ENCODE assay signal across 10 cellular contexts in the genomic region with DNA sequence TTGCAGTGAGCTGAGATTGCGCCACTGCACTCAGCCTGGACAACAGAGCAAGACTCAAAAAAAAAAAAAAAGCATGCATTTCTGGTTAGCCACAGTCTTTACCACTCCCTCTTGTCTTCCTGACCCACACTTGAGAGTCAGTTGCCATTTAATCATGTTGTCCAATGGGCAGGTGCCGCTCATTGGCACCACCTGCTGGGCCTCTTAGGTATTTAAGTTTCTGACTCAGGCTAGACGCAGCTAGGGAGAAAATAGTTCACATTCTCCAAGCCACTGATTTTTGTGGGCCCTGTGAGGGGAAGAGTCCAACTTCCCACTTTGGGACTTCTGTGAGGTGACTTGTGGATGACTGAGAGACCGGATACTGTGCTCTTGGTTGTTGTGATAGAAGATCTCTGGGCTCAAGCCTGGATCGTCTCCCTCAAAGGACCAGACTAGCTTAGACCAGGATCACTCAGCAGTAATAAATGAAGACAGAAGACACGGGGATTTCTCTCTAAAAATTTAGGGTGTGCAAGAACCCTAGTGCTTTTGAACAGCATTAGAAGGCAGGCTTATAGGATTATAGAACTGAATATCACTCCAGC. TPM values are rescaled to one million over a fixed set of nuclear protein-coding genes. Genes with fewer than 3 reads are reported as not detected.
DNase-seq lines count a peak whose midpoint lies in the region; ATAC-seq and TF ChIP-seq lines count a peak whose summit lies in the region.
"Had no signal": no experiment of that assay in that cellular context is flagged by ENCODE, and none has a peak within 500 bp of the region (broad histone marks: within the 10 kb centered on the region; RNA-seq: fewer than 3 reads in every experiment).

No MANE protein-coding gene starts in this region.

- CTCF ChIA-PET in activated CD4-positive, alpha-beta T cell treated with anti-CD3 and anti-CD28 coated beads, Interleukin-2, amount 10 ng/mL, durations not matched to agents 7 days and 5 days (lab: Charles Lee): interaction anchor here (0.6 to 1.0 kb wide), 3 partner anchors 208 to 323 kb away, joined by 3 read pairs; no protein-coding TSS in a partner anchor

- no peak overlapping the region for H3K4me3 ChIP-seq in lower leg skin (ENCODE audit: low read depth, poor library complexity, severe bottlenecking)
- H3K4me3 ChIP-seq: SJSA1 had no signal

- no peak overlapping the region for H3K4me3 Mint-ChIP-seq in activated CD4-positive, alpha-beta T cell treated with anti-CD3 and anti-CD28 coated beads, Interleukin-2, amount 10 ng/mL, durations not matched to agents 7 days and 5 days
- no peak overlapping the region for H3K4me3 Mint-ChIP-seq in T-helper 17 cell
- H3K4me3 Mint-ChIP-seq: memory B cell had no signal

- H3K36me3 Mint-ChIP-seq in activated CD4-positive, alpha-beta T cell treated with anti-CD3 and anti-CD28 coated beads, Interleukin-2, amount 10 ng/mL, durations not matched to agents 7 days and 5 days (ENCODE audit: low read depth): no peaks in the 10 kb centered on the region
- no peaks in the 10 kb centered on the region for H3K36me3 Mint-ChIP-seq in T-helper 17 cell (ENCODE audit: low read depth)
- H3K36me3 Mint-ChIP-seq: memory B cell had no signal

- POLR2A ChIA-PET in activated CD4-positive, alpha-beta T cell treated with anti-CD3 and anti-CD28 coated beads, Interleukin-2, amount 10 ng/mL, durations not matched to agents 7 days and 5 days (lab: Charles Lee): interaction anchor here (0.6 kb wide), 1 partner anchor 61 kb away, joined by 3 read pairs; no protein-coding TSS in a partner anchor

- no peak overlapping the region for H3K27ac Mint-ChIP-seq in activated CD4-positive, alpha-beta T cell treated with anti-CD3 and anti-CD28 coated beads, Interleukin-2, amount 10 ng/mL, durations not matched to agents 7 days and 5 days
- H3K27ac Mint-ChIP-seq in T-helper 17 cell: no peak overlapping the region
- H3K27ac Mint-ChIP-seq: memory B cell had no signal

- H3K9me3 ChIP-seq in T-helper 17 cell (ENCODE audit: control insufficient read depth, low read length, poor library complexity, severe bottlenecking): no peaks in the 10 kb centered on the region
- H3K9me3 ChIP-seq: SJSA1 had no signal

- H3K27me3 Mint-ChIP-seq in activated CD4-positive, alpha-beta T cell treated with anti-CD3 and anti-CD28 coated beads, Interleukin-2, amount 10 ng/mL, durations not matched to agents 7 days and 5 days: peaks cover 5% of the 10 kb centered on the region
- H3K27me3 Mint-ChIP-seq in T-helper 17 cell: peaks cover 37% of the 10 kb centered on the region

- peaks cover 4% of the 10 kb centered on the region for H3K9me3 Mint-ChIP-seq in activated CD4-positive, alpha-beta T cell treated with anti-CD3 and anti-CD28 coated beads, Interleukin-2, amount 10 ng/mL, durations not matched to agents 7 days and 5 days
- H3K9me3 Mint-ChIP-seq: memory B cell had no signal

- ATAC-seq in GM18858 (IDR thresholded peaks at IDR 0.05; ENCODE audit: unreplicated experiment): peak; percentile 62
- no peak for ATAC-seq in T-helper 17 cell

- no peak for TF ChIP-seq CTCF in lower leg skin (IDR thresholded peaks at IDR 0.05)

- intact Hi-C loops in lower leg skin (cut with DNase I; ENCODE audit: low total_unique reads): no loop called here

- peak; percentile 50 for DNase-seq in CD1c-positive myeloid dendritic cell (ENCODE audit: extremely low spot score)
- DNase-seq in HS-27A (ENCODE audit: low read depth): peak; percentile 8
- DNase-seq in activated CD4-positive, alpha-beta T cell treated with anti-CD3 and anti-CD28 coated beads, Interleukin-2, amount 10 ng/mL, durations not matched to agents 7 days and 5 days: peak; percentile 39
- peak; percentile 22 for DNase-seq in left kidney (ENCODE audit: low read depth, low spot score)
- DNase-seq in T-helper 17 cell: no peak
- DNase-seq in mesenteric fat pad (ENCODE audit: low spot score): no peak
- no peak for DNase-seq in lower leg skin (ENCODE audit: low spot score in 2 of 2)

- WGBS in lower leg skin, 2 donors: 79 to 83% methylated on average over 6 of the region's 6 CpGs

- TF ChIP-seq POLR2A in lower leg skin (IDR thresholded peaks at IDR 0.05): no peak

- no peaks in the 10 kb centered on the region for H3K4me1 Mint-ChIP-seq in activated CD4-positive, alpha-beta T cell treated with anti-CD3 and anti-CD28 coated beads, Interleukin-2, amount 10 ng/mL, durations not matched to agents 7 days and 5 days
- no peaks in the 10 kb centered on the region for H3K4me1 Mint-ChIP-seq in T-helper 17 cell
- H3K4me1 Mint-ChIP-seq: memory B cell had no signal

RNA-seq across cellular contexts. Expression of a gene that starts 26.8 kb away (rescaled TPM):
- total RNA-seq in activated CD4-positive, alpha-beta T cell treated with anti-CD3 and anti-CD28 coated beads, Interleukin-2, amount 10 ng/mL, durations not matched to agents 7 days and 5 days: under 1 TPM in 1 of 2 experiments, not detected in 1; 0.17 TPM
- total RNA-seq in T-helper 17 cell: under 1 TPM in 1 of 2 donors, not detected in 1; 0.35 TPM
- not detected for total RNA-seq in mesenteric fat pad
- under 1 TPM in 3 of 4 donors, not detected in 1; 0.12 to 0.32 (median 0.15) TPM for total RNA-seq in lower leg skin
- total RNA-seq: SJSA1 had no signal

Comparison
In these comparisons a context has a peak if more than half of its experiments do, and no peak if none do; other contexts are left out.
1. DNase-seq: peak in CD1c-positive myeloid dendritic cell (single experiment), HS-27A (single experiment), activated CD4-positive, alpha-beta T cell treated with anti-CD3 and anti-CD28 coated beads, Interleukin-2, amount 10 ng/mL, durations not matched to agents 7 days and 5 days (single experiment) and left kidney (single experiment); none in T-helper 17 cell (0 of 3), mesenteric fat pad (single experiment) and lower leg skin (0 of 2).